9 cellular contexts compared by ENCODE assay signal in genomic region chr1:7808253-7808844, GRCh38. TPM values are rescaled to one million over a fixed set of nuclear protein-coding genes. Genes with fewer than 3 reads are reported as not detected.
DNase-seq lines count a peak whose midpoint lies in the region; ATAC-seq, FAIRE-seq and TF ChIP-seq lines count a peak whose summit lies in the region.
"Had no signal": no experiment of that assay in that cellular context is flagged by ENCODE, and none has a peak within 500 bp of the region (broad histone marks: within the 10 kb centered on the region; RNA-seq: fewer than 3 reads in every experiment).

No MANE protein-coding gene starts in this region.

- peaks cover 7% of the 10 kb centered on the region for H3K9me3 Mint-ChIP-seq in MCF 10A (ENCODE audit: unreplicated experiment)
- H3K9me3 Mint-ChIP-seq in naive thymus-derived CD4-positive, alpha-beta T cell: peaks cover 4 to 9% (median 6%) of the 10 kb centered on the region in 11 donors

- peak; percentile 54 for ATAC-seq in naive thymus-derived CD4-positive, alpha-beta T cell
- ATAC-seq in GM19452 (IDR thresholded peaks at IDR 0.05; ENCODE audit: unreplicated experiment) (no peak), HG03521 (IDR thresholded peaks at IDR 0.05; ENCODE audit: unreplicated experiment) (no peak)

- CTCF ChIA-PET in MCF 10A (lab: Yijun Ruan, JAX): interaction anchor here (0.7 to 1.6 kb wide), 8 partner anchors 13 to 140 kb away, joined by 3 to 9 read pairs (median 4); no protein-coding TSS in a partner anchor
- CTCF ChIA-PET in naive thymus-derived CD4-positive, alpha-beta T cell (lab: Charles Lee): interaction anchor here (0.6 kb wide), 1 partner anchor 1650 kb away, joined by 5 read pairs; no protein-coding TSS in a partner anchor

- DNase-seq in NCI-H510A treated with DMSO at 0.1 percent for 48 hours (lab: John Stamatoyannopoulos, UW) (peak; percentile 73), NCI-H510A (lab: John Stamatoyannopoulos, UW) (no peak), NCI-H1105 treated with DMSO at 0.1 percent for 48 hours (lab: John Stamatoyannopoulos, UW) (peak; percentile 55), MCF 10A (ENCODE audit: unreplicated experiment) (peak; percentile 44), frontal cortex (ENCODE audit: low spot score in 2 of 2) (no peak)
- peak in 1 of 9 donors; percentile 13 for DNase-seq in naive thymus-derived CD4-positive, alpha-beta T cell

- TF ChIP-seq CTCF in MCF 10A (IDR thresholded peaks at IDR 0.05; ENCODE audit: unreplicated experiment): peak; percentile 60

- H3K4me3 Mint-ChIP-seq in MCF 10A (ENCODE audit: unreplicated experiment): no peak overlapping the region
- no peak overlapping the region for H3K4me3 Mint-ChIP-seq in naive thymus-derived CD4-positive, alpha-beta T cell

- peaks cover 0 to 37% (median 0%) of the 10 kb centered on the region in 3 experiments for H3K36me3 ChIP-seq in naive thymus-derived CD4-positive, alpha-beta T cell (ENCODE audit: control insufficient read depth in 2 of 3, insufficient read depth in 3 of 3, low read length in 3 of 3)

- H3K27me3 ChIP-seq in naive thymus-derived CD4-positive, alpha-beta T cell (ENCODE audit: control insufficient read depth in 2 of 2, insufficient read depth in 2 of 2, low read length in 2 of 2): no peaks in the 10 kb centered on the region

- H3K4me1 ChIP-seq in naive thymus-derived CD4-positive, alpha-beta T cell (ENCODE audit: control insufficient read depth in 2 of 2, insufficient read depth in 2 of 2, low read length in 2 of 2): no peaks in the 10 kb centered on the region

- H3K27ac ChIP-seq in naive thymus-derived CD4-positive, alpha-beta T cell (ENCODE audit: low read depth, low read length): no peak overlapping the region

- H3K4me3 ChIP-seq in naive thymus-derived CD4-positive, alpha-beta T cell (ENCODE audit: low read length): no peak overlapping the region

- intact Hi-C loops in MCF 10A (cut with micrococcal nuclease): loop anchor here (1.0 kb wide), 2 partner anchors 94 to 167 kb away; no protein-coding TSS in a partner anchor
- intact Hi-C loops in naive thymus-derived CD4-positive, alpha-beta T cell (cut with micrococcal nuclease): loop anchor here (1.0 to 2.0 kb wide), 2 partner anchors 94 kb away; no protein-coding TSS in a partner anchor

- H3K27me3 Mint-ChIP-seq in MCF 10A (ENCODE audit: insufficient read depth, unreplicated experiment): no peaks in the 10 kb centered on the region
- H3K27me3 Mint-ChIP-seq in naive thymus-derived CD4-positive, alpha-beta T cell: no peaks in the 10 kb centered on the region

- BruUV-seq in MCF 10A (replicated peaks; lab: Mats Ljungman, UMichigan): no TSS peak

- no peaks in the 10 kb centered on the region for H3K36me3 Mint-ChIP-seq in MCF 10A (ENCODE audit: insufficient read depth, unreplicated experiment)
- H3K36me3 Mint-ChIP-seq in naive thymus-derived CD4-positive, alpha-beta T cell: peaks cover 5 to 64% (median 34%) of the 10 kb centered on the region in 5 donors

- H3K9me3 ChIP-seq in naive thymus-derived CD4-positive, alpha-beta T cell (ENCODE audit: control insufficient read depth in 2 of 3, low read length in 3 of 3): peaks cover 0 to 4% (median 0%) of the 10 kb centered on the region in 3 experiments

- no peak overlapping the region for H3K27ac Mint-ChIP-seq in MCF 10A (ENCODE audit: low read depth, unreplicated experiment)
- H3K27ac Mint-ChIP-seq in naive thymus-derived CD4-positive, alpha-beta T cell: peak overlapping the region in 1 of 9 donors; percentile 14

- POLR2A ChIA-PET in MCF 10A (lab: Yijun Ruan, JAX): interaction anchor here (0.9 kb wide), 1 partner anchor 94 kb away, joined by 3 read pairs; no protein-coding TSS in a partner anchor
- POLR2A ChIA-PET in naive thymus-derived CD4-positive, alpha-beta T cell (lab: Charles Lee): no interaction called here

- FAIRE-seq in frontal cortex (lab: Jason Lieb, UNC): no peak

- no peaks in the 10 kb centered on the region for H3K4me1 Mint-ChIP-seq in MCF 10A (ENCODE audit: insufficient read depth, unreplicated experiment)
- H3K4me1 Mint-ChIP-seq in naive thymus-derived CD4-positive, alpha-beta T cell: no peaks in the 10 kb centered on the region

RNA-seq across cellular contexts. Expression of gene PER3, which starts 24.3 kb away (rescaled TPM):
- total RNA-seq in MCF 10A (2022) (0.84 and 1.9 TPM in 2 replicates), frontal cortex (3.7 TPM)
- total RNA-seq in naive thymus-derived CD4-positive, alpha-beta T cell: 10 to 100 TPM in 1 of 5 experiments, 1 to 10 TPM in 4; 2.2 to 10.4 (median 5.1) TPM
- 1 to 10 TPM; 2.8 to 4.1 TPM for polyA plus RNA-seq in naive thymus-derived CD4-positive, alpha-beta T cell

RNA-seq across cellular contexts. Expression of gene VAMP3, which starts 37.3 kb away (rescaled TPM):
- total RNA-seq in MCF 10A (2022) (58.6 and 79.6 TPM in 2 replicates), frontal cortex (28.9 TPM)
- 10 to 100 TPM; 38.7 to 87.1 (median 60.9) TPM for total RNA-seq in naive thymus-derived CD4-positive, alpha-beta T cell
- polyA plus RNA-seq in naive thymus-derived CD4-positive, alpha-beta T cell: 10 to 100 TPM; 33.8 to 36.6 TPM

RNA-seq across cellular contexts. Expression of gene UTS2, which starts 44.5 kb away (rescaled TPM):
- total RNA-seq in MCF 10A (2022): not detected in 2 replicates
- total RNA-seq in naive thymus-derived CD4-positive, alpha-beta T cell: under 1 TPM in 1 of 5 experiments, not detected in 4; 0.39 TPM
- polyA plus RNA-seq in naive thymus-derived CD4-positive, alpha-beta T cell: not detected
- not detected for total RNA-seq in frontal cortex
- total RNA-seq: activated CD8-positive, alpha-beta memory T cell treated with anti-CD3 and anti-CD28 coated beads for 36 hours had no signal

Comparison
In these comparisons a context has a peak if more than half of its experiments do, and no peak if none do; other contexts are left out.
1. DNase-seq: peak in NCI-H510A treated with DMSO at 0.1 percent for 48 hours (single experiment), NCI-H1105 treated with DMSO at 0.1 percent for 48 hours (single experiment) and MCF 10A (single experiment); none in NCI-H510A (single experiment) and frontal cortex (0 of 2).